1 cellular context compared by ENCODE assay signal in the genomic region with DNA sequence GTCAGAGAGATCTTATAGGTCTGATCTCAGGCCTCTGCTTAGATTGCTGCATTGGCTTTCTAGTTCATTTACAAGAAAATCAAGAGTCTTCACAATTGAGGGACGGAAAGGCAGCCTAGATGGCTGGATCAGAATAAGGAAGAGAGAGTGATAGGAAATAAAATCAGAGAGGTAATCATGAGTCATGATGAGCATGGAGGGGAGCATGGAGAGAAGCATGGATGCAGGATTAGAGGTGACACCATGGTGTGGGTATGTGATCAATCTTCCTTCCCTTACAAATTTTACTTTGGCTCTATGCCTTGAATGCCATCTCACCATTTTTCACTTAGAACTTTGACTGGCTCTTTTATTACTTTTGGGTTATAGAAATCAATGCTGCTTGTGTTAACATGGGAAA.
TF ChIP-seq lines count a peak whose summit lies in the region.

No MANE protein-coding gene starts in this region.

TF ChIP-seq in H1, 55 proteins besides CTCF, POLR2A, EP300 and RAD21:
- TF ChIP-seq EZH2 (IDR thresholded peaks at IDR 0.05; ENCODE audit: low read depth, low read length, severe bottlenecking) (no peak), NANOG (IDR thresholded peaks at IDR 0.05; ENCODE audit: insufficient read depth, low read depth, low read length, poor library complexity, severe bottlenecking) (no peak), GABPA (IDR thresholded peaks at IDR 0.05; ENCODE audit: borderline replicate concordance, insufficient read depth, low read length) (no peak), CREB1 (IDR thresholded peaks at IDR 0.05) (no peak), CEBPB (IDR thresholded peaks at IDR 0.05; ENCODE audit: low read depth, low read length) (no peak), SIX5 (IDR thresholded peaks at IDR 0.05; ENCODE audit: low read depth, low read length) (no peak), PHF8 (conservative IDR thresholded peaks at IDR 0.05; ENCODE audit: low read depth, low read length) (no peak), FOSL1 (IDR thresholded peaks at IDR 0.05; ENCODE audit: insufficient read depth, low read depth, low read length) (no peak), CTBP2 (IDR thresholded peaks at IDR 0.05; ENCODE audit: borderline replicate concordance, insufficient read depth, insufficient read length, low read length) (no peak)
- TF ChIP-seq, protein P1, sequence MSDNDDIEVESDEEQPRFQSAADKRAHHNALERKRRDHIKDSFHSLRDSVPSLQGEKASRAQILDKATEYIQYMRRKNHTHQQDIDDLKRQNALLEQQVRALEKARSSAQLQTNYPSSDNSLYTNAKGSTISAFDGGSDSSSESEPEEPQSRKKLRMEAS (IDR thresholded peaks at IDR 0.05): no peak
- TF ChIP-seq, protein P2, sequence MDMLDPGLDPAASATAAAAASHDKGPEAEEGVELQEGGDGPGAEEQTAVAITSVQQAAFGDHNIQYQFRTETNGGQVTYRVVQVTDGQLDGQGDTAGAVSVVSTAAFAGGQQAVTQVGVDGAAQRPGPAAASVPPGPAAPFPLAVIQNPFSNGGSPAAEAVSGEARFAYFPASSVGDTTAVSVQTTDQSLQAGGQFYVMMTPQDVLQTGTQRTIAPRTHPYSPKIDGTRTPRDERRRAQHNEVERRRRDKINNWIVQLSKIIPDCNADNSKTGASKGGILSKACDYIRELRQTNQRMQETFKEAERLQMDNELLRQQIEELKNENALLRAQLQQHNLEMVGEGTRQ (IDR thresholded peaks at IDR 0.05; ENCODE audit: low read length): no peak
